10 cellular contexts compared by ENCODE assay signal in the genomic region with DNA sequence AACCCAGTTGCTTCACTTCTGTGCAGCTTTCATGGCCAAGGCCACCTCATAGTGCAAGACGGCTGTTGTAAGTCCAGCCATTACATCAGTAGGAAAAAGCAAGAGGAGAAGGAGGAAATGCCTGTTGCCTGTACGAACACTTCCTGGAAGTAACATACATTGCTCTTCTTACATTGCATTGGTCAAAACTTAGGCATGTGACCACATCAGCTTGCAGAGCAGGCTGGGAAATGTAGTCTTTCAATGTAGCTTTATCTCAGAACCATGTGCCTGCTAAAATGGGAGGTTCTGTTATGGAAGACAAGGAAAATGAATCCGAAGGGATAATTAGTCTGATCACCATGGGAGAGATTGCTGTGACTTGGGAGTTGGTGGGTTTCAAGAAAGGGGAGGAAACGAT. TPM values are rescaled to one million over a fixed set of nuclear protein-coding genes. Genes with fewer than 3 reads are reported as not detected.
A peak's percentile ranks its signal among the peaks of the same experiment; 100 is the strongest.
DNase-seq lines count a peak whose midpoint lies in the region; ATAC-seq, FAIRE-seq and TF ChIP-seq lines count a peak whose summit lies in the region.
"Had no signal": no experiment of that assay in that cellular context is flagged by ENCODE, and none has a peak within 500 bp of the region (broad histone marks: within the 10 kb centered on the region; RNA-seq: fewer than 3 reads in every experiment).

No MANE protein-coding gene starts in this region.

- H3K27ac Mint-ChIP-seq in H9 = no peak overlapping the region; a peak in 1 of 7 replicates

- peaks cover 9% of the 10 kb centered on the region in 2 experiments for H3K4me1 Mint-ChIP-seq in H9

- H3K27ac ChIP-seq in A673 (ENCODE audit: low read depth, low read length, poor library complexity, severe bottlenecking) = no peak overlapping the region
- H3K27ac ChIP-seq in endothelial cell of umbilical vein (ENCODE audit: insufficient read depth, low read depth, low read length) = no peak overlapping the region
- H3K27ac ChIP-seq in H9 (ENCODE audit: insufficient read length, low read depth, low read length) = no peak overlapping the region
- H3K27ac ChIP-seq: neural progenitor cell had no signal

- no peak overlapping the region for H3K56ac ChIP-seq in H9 (ENCODE audit: insufficient read length, low read depth, low read length)

- H3K4me1 ChIP-seq in A673 (ENCODE audit: insufficient read depth, low read length, poor library complexity, severe bottlenecking) = peaks cover 5% of the 10 kb centered on the region
- H3K4me1 ChIP-seq in endothelial cell of umbilical vein (ENCODE audit: control insufficient read depth, extremely low read depth, insufficient read depth, low read length) = peaks cover 3% of the 10 kb centered on the region
- no peaks in the 10 kb centered on the region for H3K4me1 ChIP-seq in H9 (ENCODE audit: insufficient read depth, low read length)

- no peaks in the 10 kb centered on the region for H3K79me1 ChIP-seq in H9 (ENCODE audit: insufficient read depth, low read depth, low read length, poor library complexity, severe bottlenecking)

- H3K4me3 ChIP-seq in A673 (ENCODE audit: low read depth, low read length, poor library complexity, severe bottlenecking) = no peak overlapping the region
- no peak overlapping the region for H3K4me3 ChIP-seq in endothelial cell of umbilical vein (replicated peaks in 1 of 3; ENCODE audit: insufficient read depth in 1 of 3, low read depth in 1 of 3, low read length in 3 of 3)
- H3K4me3 ChIP-seq: neural progenitor cell had no signal

- DNase-seq in A673 (ENCODE audit: low spot score) (peak; percentile 58), EH (ENCODE audit: low read depth) (peak; percentile 52), NCI-H2227 treated with DMSO at 0.1 percent for 48 hours (lab: John Stamatoyannopoulos, UW) (peak; percentile 25), endothelial cell of umbilical vein (ENCODE audit: low read depth, low spot score) (peak; percentile 28), H9 (no peak), NCI-H146 (lab: John Stamatoyannopoulos, UW) (no peak)
- DNase-seq: GDM1 had no signal

- ATAC-seq in HG02588 (IDR thresholded peaks at IDR 0.05; ENCODE audit: unreplicated experiment) = no peak
- no peak for ATAC-seq in HG03175 (IDR thresholded peaks at IDR 0.05; ENCODE audit: unreplicated experiment)

- FAIRE-seq in endothelial cell of umbilical vein (lab: Jason Lieb, UNC) = peak; percentile 80

- H4K8ac ChIP-seq in H9 (replicated peaks; ENCODE audit: insufficient read length, low read depth, low read length) = no peak overlapping the region

- H2BK20ac ChIP-seq in H9 (ENCODE audit: low read depth, low read length, poor library complexity, severe bottlenecking) = no peak overlapping the region

- H2BK5ac ChIP-seq in H9 (ENCODE audit: insufficient read length, low read length) = no peak overlapping the region

- no peak overlapping the region for H2AK5ac ChIP-seq in H9 (ENCODE audit: insufficient read length, low read length)

- H3K4me2 ChIP-seq in endothelial cell of umbilical vein (ENCODE audit: insufficient read depth, low read length) (no peak overlapping the region), H9 (ENCODE audit: insufficient read depth, insufficient read length, low read length) (no peak overlapping the region)
- H3K4me2 ChIP-seq: neural progenitor cell had no signal

- no peak overlapping the region for H2BK120ac ChIP-seq in H9 (ENCODE audit: low read depth, low read length, poor library complexity, severe bottlenecking)

- no peak overlapping the region for H2AFZ ChIP-seq in endothelial cell of umbilical vein (ENCODE audit: low read depth, low read length)
- H2AFZ ChIP-seq in H9 (ENCODE audit: low read length) = no peak overlapping the region
- H2AFZ ChIP-seq: neural progenitor cell had no signal

- no peak overlapping the region for H3T11ph ChIP-seq in H9 (ENCODE audit: low read length)

- peaks cover 11 to 32% (median 24%) of the 10 kb centered on the region in 3 experiments; a peak in 6 of 7 replicates for H3K36me3 Mint-ChIP-seq in H9 (ENCODE audit: insufficient read depth in 1 of 3, low read depth in 3 of 3)

- H2BK15ac ChIP-seq in H9 (ENCODE audit: low read depth, low read length) = no peak overlapping the region

- H3K18ac ChIP-seq in H9 (ENCODE audit: insufficient read length, low read depth, low read length) = no peak overlapping the region

- no peak overlapping the region for H4K5ac ChIP-seq in H9 (ENCODE audit: insufficient read length, low read depth, low read length)

- intact Hi-C loops in A673 (cut with micrococcal nuclease; ENCODE audit: unreplicated experiment) (no loop called here), endothelial cell of umbilical vein (cut with micrococcal nuclease) (no loop called here)

- no peak overlapping the region for H2BK12ac ChIP-seq in H9 (ENCODE audit: insufficient read length, low read depth, low read length)

- H3K23me2 ChIP-seq in H9 (ENCODE audit: insufficient read length, low read depth, low read length, poor library complexity, severe bottlenecking) = peaks cover 3% of the 10 kb centered on the region

- no peak overlapping the region for H3K4ac ChIP-seq in H9 (ENCODE audit: low read depth, low read length)

- H3K9me3 ChIP-seq in A673 (ENCODE audit: low read depth, low read length, poor library complexity, severe bottlenecking) = no peaks in the 10 kb centered on the region
- no peaks in the 10 kb centered on the region for H3K9me3 ChIP-seq in endothelial cell of umbilical vein (replicated peaks; ENCODE audit: control insufficient read depth, insufficient read depth, low read length)
- no peaks in the 10 kb centered on the region for H3K9me3 ChIP-seq in H9 (ENCODE audit: control insufficient read depth, low read depth, low read length)

- no peak for TF ChIP-seq POLR2A in endothelial cell of umbilical vein (IDR thresholded peaks at IDR 0.05; ENCODE audit: low read depth, low read length)

- H4K20me1 ChIP-seq in endothelial cell of umbilical vein (replicated peaks; ENCODE audit: control insufficient read depth, extremely low read depth, insufficient read depth, low read length) (no peaks in the 10 kb centered on the region), H9 (ENCODE audit: control insufficient read depth, insufficient read depth, insufficient read length) (no peaks in the 10 kb centered on the region)

- no peaks in the 10 kb centered on the region for H3K27me3 Mint-ChIP-seq in H9 (ENCODE audit: low read depth)

- H3K9me1 ChIP-seq in endothelial cell of umbilical vein (replicated peaks; ENCODE audit: control insufficient read depth, extremely low read depth, insufficient read depth, low read length) = no peaks in the 10 kb centered on the region

- H3K14ac ChIP-seq in H9 (ENCODE audit: insufficient read depth, low read length) = no peak overlapping the region

- TF ChIP-seq CTCF in A673 (conservative IDR thresholded peaks at IDR 0.05; ENCODE audit: low read depth, low read length) (no peak), endothelial cell of umbilical vein (IDR thresholded peaks at IDR 0.05; ENCODE audit: extremely low read depth in 1 of 2, insufficient read depth in 1 of 2, low read depth in 1 of 2, low read length in 2 of 2) (no peak), H9 (conservative IDR thresholded peaks at IDR 0.05) (no peak)

- H3K4me3 Mint-ChIP-seq in H9 = no peak overlapping the region
- H3K4me3 Mint-ChIP-seq: neural progenitor cell had no signal

- H3K9me3 Mint-ChIP-seq in H9 = no peaks in the 10 kb centered on the region
- H3K9me3 Mint-ChIP-seq: neural progenitor cell had no signal

- no peak overlapping the region for H3K9ac ChIP-seq in endothelial cell of umbilical vein (replicated peaks; ENCODE audit: extremely low read depth, insufficient read depth, low read length)
- no peak overlapping the region for H3K9ac ChIP-seq in H9 (ENCODE audit: extremely low read depth, insufficient read length, low read length)
- H3K9ac ChIP-seq: neural progenitor cell had no signal

- no peak overlapping the region for H4K91ac ChIP-seq in H9 (ENCODE audit: insufficient read length, low read depth, low read length)

- H3K27me3 ChIP-seq in A673 (replicated peaks; ENCODE audit: insufficient read depth, low read depth, low read length, poor library complexity) (no peaks in the 10 kb centered on the region), endothelial cell of umbilical vein (ENCODE audit: control insufficient read depth in 2 of 2, insufficient read depth in 2 of 2, low read length in 2 of 2) (no peaks in the 10 kb centered on the region), H9 (ENCODE audit: insufficient read depth, low read length) (no peaks in the 10 kb centered on the region)
- H3K27me3 ChIP-seq: neural progenitor cell had no signal

- no peak overlapping the region for H3K23ac ChIP-seq in H9 (ENCODE audit: insufficient read length, low read depth, low read length)

- dilution Hi-C loops in endothelial cell of umbilical vein (cut with MboI; ENCODE audit: extremely low pct_ligation_motif_present, low sequenced_read_pairs) = no loop called here

- CTCF ChIA-PET in A673 (lab: Charles Lee) (interaction anchor here (1.0 kb wide), 1 partner anchor 53 kb away, joined by 4 read pairs; no protein-coding TSS in a partner anchor), endothelial cell of umbilical vein (lab: Charles Lee) (interaction anchor here (0.6 kb wide), 1 partner anchor 60 kb away, joined by 3 read pairs; no protein-coding TSS in a partner anchor)

- BruUV-seq in A673 (replicated peaks; lab: Mats Ljungman, UMichigan) (no TSS peak), endothelial cell of umbilical vein (replicated peaks; lab: Mats Ljungman, UMichigan) (no TSS peak)

- POLR2A ChIA-PET in A673 (lab: Charles Lee; ENCODE audit: low non-redundant PET) (no interaction called here), endothelial cell of umbilical vein (lab: Charles Lee) (no interaction called here)

- H3K79me2 ChIP-seq in endothelial cell of umbilical vein (ENCODE audit: control insufficient read depth, insufficient read depth, low read length) (no peaks in the 10 kb centered on the region), H9 (ENCODE audit: insufficient read depth, low read length) (no peaks in the 10 kb centered on the region)

- H3K36me3 ChIP-seq in A673 (ENCODE audit: insufficient read depth, low read length, poor library complexity, severe bottlenecking) = no peaks in the 10 kb centered on the region
- H3K36me3 ChIP-seq in endothelial cell of umbilical vein (ENCODE audit: control insufficient read depth in 2 of 2, extremely low read depth in 1 of 2, insufficient read depth in 2 of 2, low read length in 2 of 2) = no peaks in the 10 kb centered on the region
- H3K36me3 ChIP-seq: neural progenitor cell had no signal

- no CpG with 5 or more reads among the region's 4 CpGs for WGBS in H9 (ENCODE audit: extremely low coverage, insufficient read length, low lambda C conversion rate)

RNA-seq across cellular contexts. Expression of a gene that starts 4.3 kb away (rescaled TPM):
- total RNA-seq in A673 (2021) (6.1 and 6.6 TPM in 2 replicates), endothelial cell of umbilical vein (3.5 and 5.0 TPM in 2 replicates), H9 (2021) (9.2 and 10.2 TPM in 2 replicates)
- polyA plus RNA-seq in endothelial cell of umbilical vein = 8.7 and 9.1 TPM in 2 replicates
- 4.0 and 4.3 TPM in 2 replicates for polyA plus RNA-seq in endothelial cell of umbilical vein (2011; cell fraction: cytosol; rRNA removed)
- polyA plus RNA-seq in endothelial cell of umbilical vein (2011; cell fraction: nucleus; rRNA removed) = 2.5 and 3.3 TPM in 2 replicates
- polyA plus RNA-seq in endothelial cell of umbilical vein (2012) = 7.0 and 8.4 TPM in 2 replicates
- polyA minus RNA-seq in endothelial cell of umbilical vein = 6.4 and 6.9 TPM in 2 replicates
- polyA minus RNA-seq in endothelial cell of umbilical vein (2011; cell fraction: cytosol; rRNA and poly(A)+ RNA removed) = 5.1 TPM
- polyA minus RNA-seq in endothelial cell of umbilical vein (2011; cell fraction: nucleus; rRNA and poly(A)+ RNA removed) = 2.4 and 2.7 TPM in 2 replicates

Comparison
In these comparisons a context has a peak if more than half of its experiments do, and no peak if none do; other contexts are left out.
1. DNase-seq: peak in A673 (single experiment), EH (single experiment), NCI-H2227 treated with DMSO at 0.1 percent for 48 hours (single experiment) and endothelial cell of umbilical vein (single experiment); none in H9 (single experiment) and NCI-H146 (single experiment).